ENCODE assay signal across 9 cellular contexts in the genomic region with DNA sequence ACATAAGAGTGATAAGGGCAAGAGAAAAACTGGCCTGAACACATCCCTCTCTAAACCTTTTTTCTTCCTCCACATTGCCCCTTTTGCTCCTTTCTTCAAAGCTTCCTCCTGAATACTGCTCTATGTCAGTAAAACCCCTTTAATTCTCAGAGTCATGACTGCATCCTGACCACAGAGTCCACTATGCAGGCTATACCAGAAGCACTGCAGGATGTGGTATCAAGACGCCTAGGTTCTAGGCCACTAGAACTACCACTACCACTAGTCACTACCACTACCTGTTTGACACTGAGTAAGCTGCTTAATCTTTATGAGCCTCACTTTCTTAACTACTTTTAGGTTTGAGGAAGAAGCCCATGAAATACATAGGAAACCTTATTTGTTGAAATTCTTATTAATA. TPM values are rescaled to one million over a fixed set of nuclear protein-coding genes. Genes with fewer than 3 reads are reported as not detected.
DNase-seq lines count a peak whose midpoint lies in the region; ATAC-seq, FAIRE-seq and TF ChIP-seq lines count a peak whose summit lies in the region.
"Had no signal": no experiment of that assay in that cellular context is flagged by ENCODE, and none has a peak within 500 bp of the region (broad histone marks: within the 10 kb centered on the region; RNA-seq: fewer than 3 reads in every experiment).

No MANE protein-coding gene starts in this region.

- no peak for FAIRE-seq in urothelium cell line (lab: Jason Lieb, UNC)

- DNase-seq in glomerular visceral epithelial cell (ENCODE audit: extremely low spot score) (peak; percentile 11), AG20443 (ENCODE audit: low spot score) (no peak), uterus (no peak), urothelium cell line (ENCODE audit: low spot score) (no peak), HUDEP-2 (lab: John Stamatoyannopoulos, UW; ENCODE audit: unreplicated experiment in 76 of 76) (no peak)

- no peaks in the 10 kb centered on the region for H3K9me3 ChIP-seq in uterus

- no peaks in the 10 kb centered on the region for H3K36me3 ChIP-seq in uterus

- no peaks in the 10 kb centered on the region for H3K27me3 ChIP-seq in uterus

- H3K27ac ChIP-seq in uterus: no peak overlapping the region

- H3K4me3 ChIP-seq in uterus: no peak overlapping the region
- H3K4me3 ChIP-seq: skin epidermis had no signal

- ATAC-seq in GM18517 (IDR thresholded peaks at IDR 0.05; ENCODE audit: unreplicated experiment) (peak; percentile 69), GM21423 (IDR thresholded peaks at IDR 0.05; ENCODE audit: unreplicated experiment) (peak; percentile 92), HG03432 (IDR thresholded peaks at IDR 0.05; ENCODE audit: unreplicated experiment) (peak; percentile 88)

- TF ChIP-seq POLR2A in uterus (IDR thresholded peaks at IDR 0.05): no peak

- intact Hi-C loops in uterus (cut with DNase I; ENCODE audit: low total_unique reads): no loop called here

- no peak for TF ChIP-seq CTCF in uterus (IDR thresholded peaks at IDR 0.05)

- H3K4me1 ChIP-seq in uterus: no peaks in the 10 kb centered on the region

RNA-seq across cellular contexts. Expression of a gene that starts 38.7 kb away (rescaled TPM):
- total RNA-seq in uterus: 10 to 100 TPM; 16.2 to 34.9 (median 24.4) TPM
